In genomic region chr12:79977861-79978260, GRCh38 we compare ENCODE assay signal across 7 cellular contexts. TPM values are rescaled to one million over a fixed set of nuclear protein-coding genes. Genes with fewer than 3 reads are reported as not detected.
A peak's percentile ranks its signal among the peaks of the same experiment; 100 is the strongest.
DNase-seq lines count a peak whose midpoint lies in the region; ATAC-seq, FAIRE-seq and TF ChIP-seq lines count a peak whose summit lies in the region.
"Not testable (repeated sequence)": the region's sequence is repeated elsewhere in the genome, so short reads cannot be mapped to it uniquely, and the experiment has no call there.

No MANE protein-coding gene starts in this region.

- peak; percentile 62 for FAIRE-seq in keratinocyte (lab: Jason Lieb, UNC)

- H3K36me3 ChIP-seq in body of pancreas (replicated peaks in 1 of 2; ENCODE audit: insufficient read depth in 1 of 2, low read depth in 2 of 2); keratinocyte (ENCODE audit: control insufficient read depth in 2 of 2, extremely low read depth in 1 of 2, insufficient read depth in 2 of 2, low read length in 2 of 2): not testable (repeated sequence)

- H3K4me2 ChIP-seq in keratinocyte (ENCODE audit: control insufficient read depth, extremely low read depth, insufficient read depth, low read depth, low read length), result not testable (repeated sequence)

- H3K9ac ChIP-seq in keratinocyte (ENCODE audit: control insufficient read depth, extremely low read depth, insufficient read depth, low read length), result not testable (repeated sequence)

- H3K79me2 ChIP-seq in keratinocyte (ENCODE audit: control insufficient read depth, insufficient read depth, low read length), result not testable (repeated sequence)

- not testable (repeated sequence) for H2AFZ ChIP-seq in keratinocyte (ENCODE audit: control insufficient read depth, low read length)

- dilution Hi-C loops in keratinocyte (cut with MboI; ENCODE audit: extremely low pct_ligation_motif_present, low sequenced_read_pairs), result not testable (repeated sequence)

- peak; percentile 47 for ATAC-seq in body of pancreas

- not testable (repeated sequence) for H3K27me3 ChIP-seq in body of pancreas; keratinocyte (ENCODE audit: control insufficient read depth, extremely low read depth, insufficient read depth, low read length)

- 19 to 38% methylated on average over 2 of the region's 2 CpGs for WGBS in body of pancreas, 2 donors

- not testable (repeated sequence) for TF ChIP-seq POLR2A in body of pancreas (IDR thresholded peaks at IDR 0.05)

- DNase-seq in Daoy (ENCODE audit: low read depth) (peak; percentile 39), HCEC 1CT (peak; percentile 45), NCI-H146 (lab: John Stamatoyannopoulos, UW) (peak; percentile 42), fibroblast of gingiva (ENCODE audit: low read depth) (peak; percentile 12), skeletal muscle cell (ENCODE audit: low read depth) (peak; percentile 45)
- not testable (repeated sequence) for DNase-seq in body of pancreas; keratinocyte (ENCODE audit: low read depth, low spot score)

- intact Hi-C loops in body of pancreas (cut with DNase I), result not testable (repeated sequence)

- H3K4me3 ChIP-seq in body of pancreas; keratinocyte (ENCODE audit: control insufficient read depth in 2 of 3, extremely low read depth in 1 of 3, insufficient read depth in 2 of 3, low read depth in 1 of 3, low read length in 3 of 3); skeletal muscle cell (ENCODE audit: low read depth, low read length): not testable (repeated sequence)

- H3K9me3 ChIP-seq in body of pancreas; keratinocyte (ENCODE audit: control insufficient read depth, low read depth, low read length): not testable (repeated sequence)

- not testable (repeated sequence) for H3K27ac ChIP-seq in body of pancreas; keratinocyte (ENCODE audit: control insufficient read depth, insufficient read depth, low read length)

- TF ChIP-seq CTCF in body of pancreas (IDR thresholded peaks at IDR 0.05); keratinocyte (optimal IDR thresholded peaks at IDR 0.05 in 1 of 3, IDR thresholded peaks at IDR 0.05 in 1 of 3, conservative IDR thresholded peaks at IDR 0.05 in 1 of 3; ENCODE audit: extremely low read depth in 1 of 3, insufficient read depth in 2 of 3, low read length in 3 of 3): not testable (repeated sequence)

- H4K20me1 ChIP-seq in keratinocyte (ENCODE audit: control insufficient read depth, extremely low read depth, insufficient read depth, low read length), result not testable (repeated sequence)

- H3K4me1 ChIP-seq in body of pancreas, result peaks cover 13% of the 10 kb centered on the region
- H3K4me1 ChIP-seq in keratinocyte (ENCODE audit: control insufficient read depth, extremely low read depth, insufficient read depth, low read length), result not testable (repeated sequence)

- H3K9me1 ChIP-seq in keratinocyte (ENCODE audit: control insufficient read depth, extremely low read depth, insufficient read depth, low read length), result not testable (repeated sequence)

RNA-seq across cellular contexts. Expression of gene PPP1R12A, which starts 43.0 kb away (rescaled TPM):
- total RNA-seq in Daoy (2014; rRNA removed; shearing (Covaris generic)), result 91.8 and 104 TPM in 2 replicates
- 10 to 100 TPM; 45.4 to 65.6 TPM for total RNA-seq in body of pancreas
- 23.8 to 45.2 TPM (median 42.4 TPM) in 3 replicates for polyA plus RNA-seq in keratinocyte
- polyA plus RNA-seq in keratinocyte (2011; ENCODE audit: low read depth), result 276 TPM
- 17.5 and 26.7 TPM in 2 replicates for polyA plus RNA-seq in keratinocyte (2011; cell fraction: cytosol; rRNA removed)
- polyA plus RNA-seq in keratinocyte (2011; cell fraction: nucleus; rRNA removed), result 39.5 and 59.5 TPM in 2 replicates
- polyA plus RNA-seq in keratinocyte (2012; ENCODE audit: low replicate concordance), result 37.1 and 43.5 TPM in 2 replicates
- polyA minus RNA-seq in keratinocyte, result 24.4 to 74.1 TPM (median 37.9 TPM) in 3 replicates
- polyA minus RNA-seq in keratinocyte (2011; cell fraction: cytosol; rRNA and poly(A)+ RNA removed), result 35.7 TPM
- polyA minus RNA-seq in keratinocyte (2011; cell fraction: nucleus; rRNA and poly(A)+ RNA removed), result 64.7 and 149 TPM in 2 replicates
